In the genomic region with DNA sequence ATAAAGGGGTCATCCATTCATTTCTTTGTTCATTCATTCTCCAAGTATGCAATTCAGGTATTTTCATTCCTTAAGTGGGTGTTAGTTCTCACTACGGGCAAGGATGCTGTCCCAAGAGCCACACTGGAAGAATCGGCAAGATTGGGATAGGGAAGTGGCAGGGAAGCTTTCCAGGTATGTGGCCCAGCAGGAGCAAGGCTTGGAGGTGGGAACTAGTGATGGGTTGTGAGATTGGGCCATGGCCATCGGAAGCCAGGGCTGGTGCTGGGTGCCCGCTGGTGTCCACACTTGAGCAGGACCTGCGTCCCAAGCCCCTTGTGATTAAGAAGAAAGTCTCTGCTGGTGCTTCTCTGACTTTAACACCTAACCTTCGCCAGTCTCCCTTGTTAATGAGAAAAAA, we compare ENCODE assay signal across 1 cellular context.
TF ChIP-seq lines count a peak whose summit lies in the region.

No MANE protein-coding gene starts in this region.

TF ChIP-seq in HepG2, 621 proteins besides CTCF, POLR2A, EP300 and RAD21:
- TF ChIP-seq ZNF235 (CRISPR knock-in tag; IDR thresholded peaks at IDR 0.05; ENCODE audit: borderline replicate concordance) (no peak), DR1 (CRISPR knock-in tag; IDR thresholded peaks at IDR 0.05) (0 out of 2 replicates have a peak, but pooled peaks have one; percentile 18)
